ENCODE assay signal across 15 cellular contexts in the genomic region with DNA sequence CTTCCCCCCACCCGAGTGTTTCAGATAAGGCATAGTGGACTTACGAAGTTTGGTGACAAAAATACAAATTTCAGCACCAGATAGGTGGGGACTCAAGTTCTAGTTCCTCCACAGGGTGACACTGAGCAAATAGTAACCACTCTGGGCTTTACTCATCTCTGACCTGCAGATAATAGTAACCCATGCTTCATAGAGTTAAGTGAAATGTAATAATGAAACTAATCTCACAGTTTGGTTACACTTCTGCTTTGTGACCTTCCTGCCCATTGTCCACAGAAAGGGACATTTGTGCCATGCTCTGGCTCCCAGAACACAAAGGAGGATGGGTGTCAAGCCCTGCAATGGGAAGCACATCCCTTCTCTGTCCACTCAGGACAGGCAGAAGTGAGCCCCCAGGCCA. TPM values are rescaled to one million over a fixed set of nuclear protein-coding genes. Genes with fewer than 3 reads are reported as not detected.
DNase-seq lines count a peak whose midpoint lies in the region; ATAC-seq and TF ChIP-seq lines count a peak whose summit lies in the region.
"Had no signal": no experiment of that assay in that cellular context is flagged by ENCODE, and none has a peak within 500 bp of the region (broad histone marks: within the 10 kb centered on the region; RNA-seq: fewer than 3 reads in every experiment).

No MANE protein-coding gene starts in this region.

- peak; percentile 96 for ATAC-seq in HG02884 (IDR thresholded peaks at IDR 0.05; ENCODE audit: unreplicated experiment)
- ATAC-seq: activated T-cell treated with anti-CD3 and anti-CD28 coated beads, Interleukin-2, amount 50 U/mL, for 72 hours; effector memory CD8-positive, alpha-beta T cell; gastrocnemius medialis; stimulated activated naive CD8-positive, alpha-beta T cell treated with anti-CD3 and anti-CD28 coated beads, Interleukin-15, amount 100 ng/mL, for 72 hours had no signal

- no CpG with 5 or more reads among the region's 2 CpGs for WGBS in mesendoderm (ENCODE audit: extremely low coverage, insufficient coverage, low lambda C conversion rate)

- H3K56ac ChIP-seq in mesendoderm (ENCODE audit: low read length) = no peak overlapping the region

- in situ Hi-C loops in GM13977 (cut with MboI; ENCODE audit: low pct_unique_long_range_greater_than_20kb, low sequenced_read_pairs, unreplicated experiment) = loop anchor here (25.0 kb wide), 1 partner anchor 793 kb away; no protein-coding TSS in a partner anchor

- no peak overlapping the region for H3K18ac ChIP-seq in mesendoderm (ENCODE audit: low read length)

- no peak overlapping the region for H2BK15ac ChIP-seq in mesendoderm (replicated peaks; ENCODE audit: low read depth)

- peak; percentile 74 for DNase-seq in GM13977 (ENCODE audit: low spot score)
- peak; percentile 71 for DNase-seq in GM20000 (ENCODE audit: low spot score)
- DNase-seq in MV-4-11 (lab: John Stamatoyannopoulos, UW) = peak; percentile 62
- DNase-seq in NAMALWA (ENCODE audit: low spot score) = no peak
- no peak for DNase-seq in mesendoderm
- no peak for DNase-seq in NCI-H524 (lab: John Stamatoyannopoulos, UW)
- no peak for DNase-seq in cortex of kidney (lab: John Stamatoyannopoulos, UW)
- DNase-seq: activated CD4-positive, CD25-positive, alpha-beta regulatory T cell treated with anti-CD3 and anti-CD28 coated beads, Interleukin-2, amount 50 U/mL, for 72 hours; activated T-cell treated with anti-CD3 and anti-CD28 coated beads, Interleukin-2, amount 50 U/mL, for 72 hours; DND-41; effector memory CD8-positive, alpha-beta T cell; gastrocnemius medialis; islet precursor cell; stimulated activated naive CD8-positive, alpha-beta T cell treated with anti-CD3 and anti-CD28 coated beads, Interleukin-15, amount 100 ng/mL, for 72 hours had no signal

- H2AK5ac ChIP-seq in mesendoderm (ENCODE audit: low read length) = no peak overlapping the region

- H3K9ac ChIP-seq in mesendoderm (ENCODE audit: low read length) = no peak overlapping the region

- no peak overlapping the region for H2BK5ac ChIP-seq in mesendoderm (ENCODE audit: low read length)

- no peak overlapping the region for H3K4me2 ChIP-seq in mesendoderm (ENCODE audit: low read length)

- no peak overlapping the region for H4K8ac ChIP-seq in mesendoderm (ENCODE audit: low read depth, low read length)

- peaks cover 44% of the 10 kb centered on the region for H3K27me3 ChIP-seq in mesendoderm (ENCODE audit: insufficient read depth, low read length, poor library complexity)
- H3K27me3 ChIP-seq: gastrocnemius medialis had no signal

- H3K23ac ChIP-seq in mesendoderm (ENCODE audit: low read length) = no peak overlapping the region

- TF ChIP-seq CTCF in GM13977 (IDR thresholded peaks at IDR 0.05; ENCODE audit: extremely low read depth, insufficient read depth, missing control alignments) (no peak), GM20000 (IDR thresholded peaks at IDR 0.05; ENCODE audit: extremely low read depth, missing control alignments) (no peak)

- H3K79me1 ChIP-seq in mesendoderm (ENCODE audit: low read length) = no peaks in the 10 kb centered on the region

- no peak overlapping the region for H2BK120ac ChIP-seq in mesendoderm (ENCODE audit: low read depth, low read length)

- H4K5ac ChIP-seq in mesendoderm (ENCODE audit: low read length) = no peak overlapping the region

- H3K27ac ChIP-seq in mesendoderm (ENCODE audit: low read depth, low read length) = no peak overlapping the region
- H3K27ac ChIP-seq: gastrocnemius medialis had no signal

- no peaks in the 10 kb centered on the region for H3K36me3 ChIP-seq in mesendoderm (ENCODE audit: control insufficient read depth, insufficient read depth, low read length)
- H3K36me3 ChIP-seq: gastrocnemius medialis had no signal

- no peaks in the 10 kb centered on the region for H3K79me2 ChIP-seq in mesendoderm (ENCODE audit: control insufficient read depth, insufficient read depth, low read length)

- no peaks in the 10 kb centered on the region for H3K4me1 ChIP-seq in mesendoderm (ENCODE audit: control insufficient read depth, low read depth, low read length)

- no peak overlapping the region for H3K4ac ChIP-seq in mesendoderm (ENCODE audit: low read depth, low read length)

- no peak overlapping the region for H3K4me3 ChIP-seq in mesendoderm (ENCODE audit: low read length)
- H3K4me3 ChIP-seq: gastrocnemius medialis had no signal

RNA-seq across cellular contexts. Expression of gene MAFB, which starts 8.5 kb away (rescaled TPM):
- polyA plus RNA-seq in mesendoderm (2013, experiment 1 of 2) = 5.2 TPM
- polyA plus RNA-seq in mesendoderm (2013, experiment 2 of 2) = 4.7 TPM

Comparison
In these comparisons a context has a peak if more than half of its experiments do, and no peak if none do; other contexts are left out.
1. DNase-seq: peak in GM13977 (single experiment), GM20000 (single experiment) and MV-4-11 (single experiment); none in NAMALWA (single experiment), mesendoderm (single experiment), NCI-H524 (0 of 2) and cortex of kidney (single experiment).